ENCODE assay signal across 21 cellular contexts in the genomic region with DNA sequence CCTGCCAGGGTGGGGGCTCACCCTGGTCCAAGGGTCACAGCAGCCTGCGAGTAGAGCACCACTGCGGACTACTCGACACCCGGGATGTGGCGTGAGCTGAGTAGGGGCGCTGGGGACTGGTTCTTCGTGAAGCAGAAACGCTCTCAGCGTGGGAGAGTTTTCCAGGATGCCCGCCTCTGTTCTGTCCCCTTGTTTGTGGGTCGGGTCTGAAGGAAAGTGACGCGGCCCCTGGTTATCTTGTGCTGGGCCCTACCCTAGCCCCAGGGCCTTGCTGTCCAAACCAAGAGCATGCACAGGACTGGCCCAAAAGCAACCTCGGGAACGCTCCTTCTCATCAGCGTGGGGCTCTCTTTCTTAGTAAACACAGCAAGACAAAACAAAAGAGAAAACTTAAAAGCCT.
DNase-seq lines count a peak whose midpoint lies in the region; TF ChIP-seq lines count a peak whose summit lies in the region.
"Had no signal": no experiment of that assay in that cellular context is flagged by ENCODE, and none has a peak within 500 bp of the region (broad histone marks: within the 10 kb centered on the region; RNA-seq: fewer than 3 reads in every experiment).

No MANE protein-coding gene starts in this region.

- peaks cover 0 to 42% (median 39%) of the 10 kb centered on the region in 4 donors for H3K4me1 ChIP-seq in esophagus muscularis mucosa
- H3K4me1 ChIP-seq in muscle layer of colon (ENCODE audit: insufficient read depth, low read length), result peaks cover 22% of the 10 kb centered on the region
- H3K4me1 ChIP-seq in stomach smooth muscle (ENCODE audit: control insufficient read depth, insufficient read depth, low read length), result peaks cover 27% of the 10 kb centered on the region
- H3K4me1 ChIP-seq in Caco-2, result no peaks in the 10 kb centered on the region; the same call in 1 of the 2 replicates
- H3K4me1 ChIP-seq: BLaER1 treated with 17β-estradiol and CSF1 and Interleukin-3, amounts not matched to agents 10 nM and 100 nM had no signal

- no peak overlapping the region for H3K4me3 Mint-ChIP-seq in Caco-2 (ENCODE audit: unreplicated experiment)
- H3K4me3 Mint-ChIP-seq: CD4-positive, alpha-beta memory T cell; IgD-negative memory B cell had no signal

- no peaks in the 10 kb centered on the region for H3K36me3 ChIP-seq in esophagus muscularis mucosa
- H3K36me3 ChIP-seq in muscle layer of colon (ENCODE audit: insufficient read depth, low read length), result no peaks in the 10 kb centered on the region
- no peaks in the 10 kb centered on the region for H3K36me3 ChIP-seq in stomach smooth muscle (ENCODE audit: control insufficient read depth in 2 of 2, insufficient read depth in 2 of 2, low read length in 2 of 2)
- H3K36me3 ChIP-seq in Caco-2 (ENCODE audit: control insufficient read depth, insufficient read depth, low read length), result no peaks in the 10 kb centered on the region
- H3K36me3 ChIP-seq: BLaER1 treated with 17β-estradiol and CSF1 and Interleukin-3, amounts not matched to agents 10 nM and 100 nM had no signal

- H3K9ac ChIP-seq in muscle layer of colon (ENCODE audit: low read length), result peak overlapping the region; percentile 24
- H3K9ac ChIP-seq in stomach smooth muscle (ENCODE audit: low read length in 2 of 2), result no peak overlapping the region
- H3K9ac ChIP-seq: BLaER1 treated with 17β-estradiol and CSF1 and Interleukin-3, amounts not matched to agents 10 nM and 100 nM had no signal

- no peaks in the 10 kb centered on the region for H3K36me3 Mint-ChIP-seq in Caco-2 (ENCODE audit: insufficient read depth, unreplicated experiment)
- H3K36me3 Mint-ChIP-seq: CD4-positive, alpha-beta memory T cell had no signal

- no peak overlapping the region for H3K4me3 ChIP-seq in esophagus muscularis mucosa
- no peak overlapping the region for H3K4me3 ChIP-seq in muscle layer of colon (ENCODE audit: low read depth in 1 of 2, low read length in 2 of 2)
- peak overlapping the region in 1 of 2 donors; percentile 54 for H3K4me3 ChIP-seq in stomach smooth muscle (ENCODE audit: low read length in 2 of 2)
- H3K4me3 ChIP-seq in Caco-2 (ENCODE audit: low read depth, low read length), result no peak overlapping the region
- H3K4me3 ChIP-seq: BLaER1 treated with 17β-estradiol and CSF1 and Interleukin-3, amounts not matched to agents 10 nM and 100 nM; SK-N-MC had no signal

- 88% methylated on average over 16 of the region's 16 CpGs for WGBS in esophagus muscularis mucosa

- DNase-seq in ELF-1 (ENCODE audit: low read depth, low spot score) (peak; percentile 58), esophagus muscularis mucosa (ENCODE audit: extremely low spot score) (no peak), GM20000 (ENCODE audit: low spot score) (no peak), mucosa of gallbladder (ENCODE audit: low spot score) (no peak), Caco-2 (no peak)
- DNase-seq: 8988T; Calu3; CD4-positive, alpha-beta memory T cell; DMS153; MV-4-11; NCI-H1105 treated with DMSO at 0.1 percent for 48 hours; NCI-H2081; NCI-H2171; NCI-H345; NCI-H524 treated with DMSO at 0.1 percent for 48 hours; Right ventricle myocardium superior had no signal

- H3K9me3 ChIP-seq in esophagus muscularis mucosa (no peaks in the 10 kb centered on the region), muscle layer of colon (ENCODE audit: low read length) (no peaks in the 10 kb centered on the region), stomach smooth muscle (ENCODE audit: control insufficient read depth in 2 of 2, low read length in 2 of 2) (no peaks in the 10 kb centered on the region), Caco-2 (no peaks in the 10 kb centered on the region)
- H3K9me3 ChIP-seq: BLaER1 treated with 17β-estradiol and CSF1 and Interleukin-3, amounts not matched to agents 10 nM and 100 nM had no signal

- H3K9me3 Mint-ChIP-seq in Caco-2 (ENCODE audit: unreplicated experiment), result no peaks in the 10 kb centered on the region

- no TSS peak for BruUV-seq in Caco-2 (replicated peaks; lab: Mats Ljungman, UMichigan)

- TF ChIP-seq CTCF in esophagus muscularis mucosa (IDR thresholded peaks at IDR 0.05) (no peak), GM20000 (IDR thresholded peaks at IDR 0.05; ENCODE audit: extremely low read depth, missing control alignments) (no peak), Caco-2 (IDR thresholded peaks at IDR 0.05; ENCODE audit: insufficient read depth in 1 of 2, low read depth in 1 of 2, low read length in 1 of 2, severe bottlenecking in 1 of 2, unreplicated experiment in 1 of 2) (no peak)

- H3K27me3 ChIP-seq in esophagus muscularis mucosa, result peaks cover 0 to 9% (median 0%) of the 10 kb centered on the region in 4 donors
- no peaks in the 10 kb centered on the region for H3K27me3 ChIP-seq in muscle layer of colon (ENCODE audit: control insufficient read depth in 1 of 2, insufficient read depth in 2 of 2, low read length in 2 of 2)
- no peaks in the 10 kb centered on the region for H3K27me3 ChIP-seq in stomach smooth muscle (ENCODE audit: control insufficient read depth in 1 of 2, insufficient read depth in 2 of 2, low read length in 2 of 2)
- no peaks in the 10 kb centered on the region; the same call in 1 of the 2 replicates for H3K27me3 ChIP-seq in Caco-2 (replicated peaks; ENCODE audit: control insufficient read depth, insufficient read depth, low read length)

- peaks cover 25% of the 10 kb centered on the region for H3K27me3 Mint-ChIP-seq in Caco-2 (ENCODE audit: insufficient read depth, unreplicated experiment)

- no peak for TF ChIP-seq EP300 in esophagus muscularis mucosa (IDR thresholded peaks at IDR 0.05)

- H3K27ac ChIP-seq in esophagus muscularis mucosa (replicated peaks in 1 of 4), result peak overlapping the region; percentile 79 to 94 (median 90)
- peak overlapping the region; percentile 84 for H3K27ac ChIP-seq in muscle layer of colon (ENCODE audit: low read depth, low read length)
- peak overlapping the region; percentile 37 for H3K27ac ChIP-seq in stomach smooth muscle (ENCODE audit: low read length)
- H3K27ac ChIP-seq: BLaER1 treated with 17β-estradiol and CSF1 and Interleukin-3, amounts not matched to agents 10 nM and 100 nM; SK-N-MC had no signal

- intact Hi-C loops in esophagus muscularis mucosa (cut with DNase I) (no loop called here), Caco-2 (cut with micrococcal nuclease; ENCODE audit: unreplicated experiment) (no loop called here)

- H3K4me1 Mint-ChIP-seq in Caco-2 (ENCODE audit: low read depth, unreplicated experiment), result no peaks in the 10 kb centered on the region
- H3K4me1 Mint-ChIP-seq: CD4-positive, alpha-beta memory T cell had no signal

- H3K27ac Mint-ChIP-seq in Caco-2 (ENCODE audit: unreplicated experiment), result no peak overlapping the region
- H3K27ac Mint-ChIP-seq: CD4-positive, alpha-beta memory T cell had no signal

- TF ChIP-seq POLR2A in esophagus muscularis mucosa (IDR thresholded peaks at IDR 0.05; ENCODE audit: low read depth), result no peak

- CTCF ChIA-PET in Caco-2 (lab: Charles Lee), result no interaction called here

- POLR2A ChIA-PET in Caco-2 (lab: Charles Lee), result no interaction called here

Comparison
In these comparisons a context has a peak if more than half of its experiments do, and no peak if none do; other contexts are left out.
1. H3K27ac ChIP-seq: peak in every context shown above with its lines; median percentile 90 in esophagus muscularis mucosa; 84 in muscle layer of colon; 37 in stomach smooth muscle.